In the genomic region with DNA sequence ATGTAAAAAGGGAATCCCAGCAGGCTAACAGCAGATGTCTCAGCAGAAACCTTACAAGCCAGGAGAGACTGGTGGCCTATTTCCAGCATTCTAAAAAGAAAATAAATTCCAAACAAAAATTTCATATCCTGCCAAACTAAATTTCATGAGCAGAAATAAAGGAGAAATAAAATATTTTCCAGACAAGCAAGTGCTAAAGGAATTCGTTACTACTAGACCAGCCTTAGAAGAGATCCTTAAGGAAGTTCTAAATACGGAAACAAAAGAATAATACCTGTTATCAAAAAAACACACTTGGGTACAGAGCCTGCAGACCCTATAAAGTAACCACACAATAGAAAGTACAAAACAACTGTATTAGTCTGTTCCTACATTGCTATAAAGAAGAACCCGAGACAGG, we compare ENCODE assay signal across 28 cellular contexts.
"Had no signal": no experiment of that assay in that cellular context is flagged by ENCODE, and none has a peak within 500 bp of the region (broad histone marks: within the 10 kb centered on the region; RNA-seq: fewer than 3 reads in every experiment).

No MANE protein-coding gene starts in this region.

- H3K36me3 ChIP-seq: left ventricle myocardium inferior, suprapubic skin had no signal

- H3K27ac ChIP-seq: coronary artery, dorsolateral prefrontal cortex, heart right ventricle, left ventricle myocardium inferior, parathyroid adenoma, suprapubic skin, tibial nerve had no signal

- H3K4me1 Mint-ChIP-seq: central memory CD8-positive, alpha-beta T cell had no signal

- FAIRE-seq: bronchial epithelial cell, islet of Langerhans had no signal

- H3K9ac ChIP-seq: parathyroid adenoma had no signal

- ATAC-seq: activated CD4-positive, alpha-beta T cell treated with anti-CD3 and anti-CD28 coated beads for 36 hours; activated CD8-positive, alpha-beta memory T cell treated with anti-CD3 and anti-CD28 coated beads, Interleukin-2, amount 10 ng/mL, durations not matched to agents 7 days and 5 days; activated naive CD8-positive, alpha-beta T cell treated with anti-CD3 and anti-CD28 coated beads, Interleukin-2, amount 50 U/mL, for 24 hours; esophagus mucosa; heart right ventricle; right cardiac atrium had no signal

- H3K4me3 Mint-ChIP-seq: activated CD4-positive, alpha-beta T cell treated with anti-CD3 and anti-CD28 coated beads for 36 hours; activated naive CD4-positive, alpha-beta T cell treated with anti-CD3 and anti-CD28 coated beads, Interleukin-2, amount 50 U/mL, for 24 hours; activated naive CD8-positive, alpha-beta T cell treated with anti-CD3 and anti-CD28 coated beads, Interleukin-2, amount 50 U/mL, for 24 hours; central memory CD8-positive, alpha-beta T cell had no signal

- H3K27ac Mint-ChIP-seq: activated CD4-positive, alpha-beta T cell treated with anti-CD3 and anti-CD28 coated beads for 36 hours; activated naive CD4-positive, alpha-beta T cell treated with anti-CD3 and anti-CD28 coated beads, Interleukin-2, amount 50 U/mL, for 24 hours; activated naive CD8-positive, alpha-beta T cell treated with anti-CD3 and anti-CD28 coated beads, Interleukin-2, amount 50 U/mL, for 24 hours; activated T-helper 2 cell treated with anti-CD3 and anti-CD28 coated beads, Interferon-gamma antibody, Interleukin-2, Interleukin-4, amounts not matched to agents 10 μg/mL and 5 μg/mL and 100 μg/mL, durations not matched to agents 14 hours and 24 hours and 36 hours had no signal

- H3K4me1 ChIP-seq: heart right ventricle, left ventricle myocardium inferior, parathyroid adenoma, suprapubic skin, tibial nerve had no signal

- DNase-seq: activated CD4-positive, alpha-beta T cell treated with anti-CD3 and anti-CD28 coated beads for 36 hours; activated CD4-positive, CD25-positive, alpha-beta regulatory T cell; activated CD8-positive, alpha-beta memory T cell treated with anti-CD3 and anti-CD28 coated beads, Interleukin-2, amount 10 ng/mL, durations not matched to agents 7 days and 5 days; activated CD8-positive, alpha-beta T cell treated with anti-CD3 and anti-CD28 coated beads, Interleukin-2, amount 10 ng/mL, durations not matched to agents 7 days and 5 days; activated naive CD8-positive, alpha-beta T cell treated with anti-CD3 and anti-CD28 coated beads, Interleukin-2, amount 50 U/mL, for 24 hours; activated T-cell treated with anti-CD3 and anti-CD28 coated beads, Interleukin-2, amount 50 U/mL, for 48 hours; amygdala; dorsolateral prefrontal cortex; effector memory CD4-positive, alpha-beta T cell; foreskin melanocyte; heart right ventricle; left ventricle myocardium inferior; mesendoderm; nucleus accumbens; right cardiac atrium; stimulated activated CD4-positive, alpha-beta T cell treated with anti-CD3 and anti-CD28 coated beads, Interleukin-15, amount 100 ng/mL, for 24 hours; stimulated activated naive CD4-positive, alpha-beta T cell had no signal

- H3K27me3 ChIP-seq: dorsolateral prefrontal cortex, heart right ventricle, suprapubic skin, tibial nerve had no signal

- H3K4me3 ChIP-seq: coronary artery, dorsolateral prefrontal cortex, heart right ventricle, left ventricle myocardium inferior, lung, suprapubic skin, tibial nerve had no signal
